Comparison of ENCODE assay signal across 8 cellular contexts in genomic region chr7:139737221-139738100, GRCh38. TPM values are rescaled to one million over a fixed set of nuclear protein-coding genes. Genes with fewer than 3 reads are reported as not detected.
DNase-seq lines count a peak whose midpoint lies in the region; ATAC-seq and TF ChIP-seq lines count a peak whose summit lies in the region.

No MANE protein-coding gene starts in this region.

- peaks cover 31% of the 10 kb centered on the region for H3K4me1 Mint-ChIP-seq in activated CD4-positive, alpha-beta memory T cell treated with anti-CD3 and anti-CD28 coated beads, Interleukin-2, amount 10 ng/mL, durations not matched to agents 7 days and 5 days
- peaks cover 61% of the 10 kb centered on the region for H3K4me1 Mint-ChIP-seq in stimulated activated memory B cell treated with anti-CD40 and anti-IgM and Interleukin-4, amounts not matched to agents 10 μg/mL and 1 μg/mL and 100 μg/mL, for 72 hours

- H3K27me3 ChIP-seq in right atrium auricular region (no peaks in the 10 kb centered on the region), mesendoderm (ENCODE audit: insufficient read depth, low read length, poor library complexity) (no peaks in the 10 kb centered on the region), SK-N-SH (ENCODE audit: insufficient read depth) (no peaks in the 10 kb centered on the region)

- H3K4me2 ChIP-seq in mesendoderm (ENCODE audit: low read length): no peak overlapping the region
- no peak overlapping the region for H3K4me2 ChIP-seq in SK-N-SH

- POLR2A ChIA-PET in activated CD4-positive, alpha-beta memory T cell treated with anti-CD3 and anti-CD28 coated beads, Interleukin-2, amount 10 ng/mL, durations not matched to agents 7 days and 5 days (lab: Charles Lee): interaction anchor here (0.7 to 1.4 kb wide), 4 partner anchors 28 to 57 kb away, joined by 3 to 5 read pairs (median 4); partner anchors contain the start of gene HIPK2
- POLR2A ChIA-PET in SK-N-SH (lab: Yijun Ruan, JAX): no interaction called here

- H3K4ac ChIP-seq in mesendoderm (ENCODE audit: low read depth, low read length): no peak overlapping the region

- no peak for ATAC-seq in stimulated activated memory B cell treated with anti-CD40 and anti-IgM and Interleukin-4, amounts not matched to agents 10 μg/mL and 1 μg/mL and 100 μg/mL, for 72 hours

- no peak for TF ChIP-seq RAD21 in SK-N-SH (IDR thresholded peaks at IDR 0.05; ENCODE audit: low read length)

- H2AK5ac ChIP-seq in mesendoderm (ENCODE audit: low read length): no peak overlapping the region

- no peak overlapping the region for H2AFZ ChIP-seq in SK-N-SH (ENCODE audit: low read depth)

- no peaks in the 10 kb centered on the region for H3K36me3 ChIP-seq in right atrium auricular region
- H3K36me3 ChIP-seq in mesendoderm (ENCODE audit: control insufficient read depth, insufficient read depth, low read length): no peaks in the 10 kb centered on the region
- H3K36me3 ChIP-seq in SK-N-SH (replicated peaks in 1 of 2; ENCODE audit: control insufficient read depth in 1 of 2, insufficient read depth in 2 of 2, low read length in 1 of 2): peaks cover 2 to 6% of the 10 kb centered on the region in 2 experiments

- H3K4me3 ChIP-seq in right atrium auricular region (no peak overlapping the region), mesendoderm (ENCODE audit: low read length) (no peak overlapping the region), SK-N-SH (ENCODE audit: low read depth in 2 of 2, low read length in 1 of 2) (no peak overlapping the region)

- DNase-seq in NCI-H82 (lab: John Stamatoyannopoulos, UW) (peak; percentile 70), NCI-H82 treated with DMSO at 0.1 percent for 48 hours (lab: John Stamatoyannopoulos, UW; ENCODE audit: unreplicated experiment) (no peak), right atrium auricular region (ENCODE audit: low spot score) (peak; percentile 58), cerebellum (ENCODE audit: low spot score) (no peak), mesendoderm (no peak), SK-N-SH (no peak)
- DNase-seq in activated CD4-positive, alpha-beta memory T cell treated with anti-CD3 and anti-CD28 coated beads, Interleukin-2, amount 10 ng/mL, durations not matched to agents 7 days and 5 days: peak; percentile 32

- TF ChIP-seq EP300 in SK-N-SH (IDR thresholded peaks at IDR 0.05; ENCODE audit: borderline replicate concordance in 1 of 2, low read depth in 1 of 2, low read length in 1 of 2): no peak

- no peaks in the 10 kb centered on the region for H3K9me3 ChIP-seq in right atrium auricular region
- H3K9me3 ChIP-seq in SK-N-SH: no peaks in the 10 kb centered on the region

- peaks cover 5% of the 10 kb centered on the region for H3K9me3 Mint-ChIP-seq in activated CD4-positive, alpha-beta memory T cell treated with anti-CD3 and anti-CD28 coated beads, Interleukin-2, amount 10 ng/mL, durations not matched to agents 7 days and 5 days
- H3K9me3 Mint-ChIP-seq in stimulated activated memory B cell treated with anti-CD40 and anti-IgM and Interleukin-4, amounts not matched to agents 10 μg/mL and 1 μg/mL and 100 μg/mL, for 72 hours: no peaks in the 10 kb centered on the region

- peaks cover 3% of the 10 kb centered on the region for H3K79me1 ChIP-seq in mesendoderm (ENCODE audit: low read length)

- H3K79me2 ChIP-seq in mesendoderm (ENCODE audit: control insufficient read depth, insufficient read depth, low read length): no peaks in the 10 kb centered on the region
- H3K79me2 ChIP-seq in SK-N-SH (ENCODE audit: insufficient read depth): peaks cover 98% of the 10 kb centered on the region

- CTCF ChIA-PET in activated CD4-positive, alpha-beta memory T cell treated with anti-CD3 and anti-CD28 coated beads, Interleukin-2, amount 10 ng/mL, durations not matched to agents 7 days and 5 days (lab: Charles Lee): interaction anchor here (0.8 to 1.8 kb wide), 6 partner anchors 11 to 200 kb away, joined by 3 to 7 read pairs (median 4); no protein-coding TSS in a partner anchor
- CTCF ChIA-PET in SK-N-SH (lab: Yijun Ruan, JAX): interaction anchor here (0.6 to 2.6 kb wide), 5 partner anchors 10 to 437 kb away, joined by 3 to 10 read pairs (median 3); no protein-coding TSS in a partner anchor

- peak overlapping the region; percentile 50 for H3K27ac Mint-ChIP-seq in activated CD4-positive, alpha-beta memory T cell treated with anti-CD3 and anti-CD28 coated beads, Interleukin-2, amount 10 ng/mL, durations not matched to agents 7 days and 5 days
- peak overlapping the region; percentile 17 for H3K27ac Mint-ChIP-seq in stimulated activated memory B cell treated with anti-CD40 and anti-IgM and Interleukin-4, amounts not matched to agents 10 μg/mL and 1 μg/mL and 100 μg/mL, for 72 hours

- no peak overlapping the region for H3K56ac ChIP-seq in mesendoderm (ENCODE audit: low read length)

- no peak overlapping the region for H4K8ac ChIP-seq in mesendoderm (ENCODE audit: low read depth, low read length)

- H3F3A ChIP-seq in SK-N-SH (replicated peaks; ENCODE audit: insufficient read depth): peaks cover 9% of the 10 kb centered on the region

- no CpG with 5 or more reads among the region's 10 CpGs for WGBS in mesendoderm (ENCODE audit: extremely low coverage, insufficient coverage, low lambda C conversion rate)
- WGBS in SK-N-SH (ENCODE audit: low lambda C conversion rate): 95% methylated on average over 10 of the region's 10 CpGs

- H3K27me3 Mint-ChIP-seq in activated CD4-positive, alpha-beta memory T cell treated with anti-CD3 and anti-CD28 coated beads, Interleukin-2, amount 10 ng/mL, durations not matched to agents 7 days and 5 days: no peaks in the 10 kb centered on the region
- H3K27me3 Mint-ChIP-seq in stimulated activated memory B cell treated with anti-CD40 and anti-IgM and Interleukin-4, amounts not matched to agents 10 μg/mL and 1 μg/mL and 100 μg/mL, for 72 hours: no peaks in the 10 kb centered on the region

- H3K9me2 ChIP-seq in SK-N-SH: no peaks in the 10 kb centered on the region

- H4K5ac ChIP-seq in mesendoderm (ENCODE audit: low read length): no peak overlapping the region

- no peak overlapping the region for H3K23ac ChIP-seq in mesendoderm (ENCODE audit: low read length)

- H3K9ac ChIP-seq in mesendoderm (ENCODE audit: low read length): no peak overlapping the region
- H3K9ac ChIP-seq in SK-N-SH: no peak overlapping the region

- H2BK15ac ChIP-seq in mesendoderm (replicated peaks; ENCODE audit: low read depth): no peak overlapping the region

- H3K27ac ChIP-seq in right atrium auricular region (peak overlapping the region; percentile 93 to 96), mesendoderm (ENCODE audit: low read depth, low read length) (no peak overlapping the region), SK-N-SH (ENCODE audit: low read depth in 2 of 2, low read length in 1 of 2) (0 out of 4 replicates have a peak overlapping the region, but pooled peaks of 1 of the 2 experiments have one; percentile 6)

- H4K20me1 ChIP-seq in SK-N-SH (ENCODE audit: insufficient read depth): peaks cover 90% of the 10 kb centered on the region

- TF ChIP-seq CTCF in right atrium auricular region (IDR thresholded peaks at IDR 0.05) (no peak), SK-N-SH (IDR thresholded peaks at IDR 0.05) (no peak)

- no peak overlapping the region for H2BK5ac ChIP-seq in mesendoderm (ENCODE audit: low read length)

- H3K4me1 ChIP-seq in right atrium auricular region (peaks cover 0 to 99% of the 10 kb centered on the region in 2 donors), mesendoderm (ENCODE audit: control insufficient read depth, low read depth, low read length) (no peaks in the 10 kb centered on the region), SK-N-SH (ENCODE audit: control insufficient read depth in 1 of 2, insufficient read depth in 2 of 2, low read depth in 1 of 2, low read length in 1 of 2) (peaks cover 17 to 42% of the 10 kb centered on the region in 2 experiments)

- H2BK120ac ChIP-seq in mesendoderm (ENCODE audit: low read depth, low read length): no peak overlapping the region

- no peak overlapping the region for H3K4me3 Mint-ChIP-seq in activated CD4-positive, alpha-beta memory T cell treated with anti-CD3 and anti-CD28 coated beads, Interleukin-2, amount 10 ng/mL, durations not matched to agents 7 days and 5 days
- peak overlapping the region; percentile 35 for H3K4me3 Mint-ChIP-seq in stimulated activated memory B cell treated with anti-CD40 and anti-IgM and Interleukin-4, amounts not matched to agents 10 μg/mL and 1 μg/mL and 100 μg/mL, for 72 hours

- H3K18ac ChIP-seq in mesendoderm (ENCODE audit: low read length): no peak overlapping the region

- H3K36me3 Mint-ChIP-seq in activated CD4-positive, alpha-beta memory T cell treated with anti-CD3 and anti-CD28 coated beads, Interleukin-2, amount 10 ng/mL, durations not matched to agents 7 days and 5 days (ENCODE audit: low read depth): peaks cover 21% of the 10 kb centered on the region
- peaks cover 39% of the 10 kb centered on the region for H3K36me3 Mint-ChIP-seq in stimulated activated memory B cell treated with anti-CD40 and anti-IgM and Interleukin-4, amounts not matched to agents 10 μg/mL and 1 μg/mL and 100 μg/mL, for 72 hours

TF ChIP-seq in SK-N-SH, 30 proteins besides CTCF, POLR2A, EP300 and RAD21 (continues in another document):
- TF ChIP-seq USF1 (IDR thresholded peaks at IDR 0.05; ENCODE audit: borderline replicate concordance, low read depth): no peak
- TF ChIP-seq IRF3 (IDR thresholded peaks at IDR 0.05; ENCODE audit: low read depth, low read length): no peak
- TF ChIP-seq YY1 (IDR thresholded peaks at IDR 0.05; ENCODE audit: low read depth): no peak

RNA-seq across cellular contexts. Expression of gene HIPK2, which starts 40.3 kb away (rescaled TPM):
- 10 to 100 TPM; 24.0 to 25.2 TPM for total RNA-seq in activated CD4-positive, alpha-beta memory T cell treated with anti-CD3 and anti-CD28 coated beads, Interleukin-2, amount 10 ng/mL, durations not matched to agents 7 days and 5 days
- total RNA-seq in right atrium auricular region: 100 to 1,000 TPM in 1 of 2 donors, 10 to 100 TPM in 1; 87.0 to 131 TPM
- 33.3 TPM for total RNA-seq in cerebellum
- polyA plus RNA-seq in mesendoderm (2013, experiment 1 of 2): 13.2 TPM
- polyA plus RNA-seq in mesendoderm (2013, experiment 2 of 2): 13.5 TPM
- polyA plus RNA-seq in SK-N-SH (2012; rRNA removed): 9.2 and 14.2 TPM in 2 replicates
- 10.7 and 13.4 TPM in 2 replicates for polyA plus RNA-seq in SK-N-SH (2012; cell fraction: cytosol; rRNA removed)
- 15.8 and 18.8 TPM in 2 replicates for polyA plus RNA-seq in SK-N-SH (2012; cell fraction: nucleus; rRNA removed)

Comparison
In these comparisons a context has a peak if more than half of its experiments do, and no peak if none do; other contexts are left out.
1. DNase-seq: peak in NCI-H82 (single experiment), activated CD4-positive, alpha-beta memory T cell treated with anti-CD3 and anti-CD28 coated beads, Interleukin-2, amount 10 ng/mL, durations not matched to agents 7 days and 5 days (single experiment) and right atrium auricular region (single experiment); none in NCI-H82 treated with DMSO at 0.1 percent for 48 hours (single experiment), cerebellum (single experiment), mesendoderm (single experiment) and SK-N-SH (single experiment).